ENCODE assay signal across 14 cellular contexts in the genomic region with DNA sequence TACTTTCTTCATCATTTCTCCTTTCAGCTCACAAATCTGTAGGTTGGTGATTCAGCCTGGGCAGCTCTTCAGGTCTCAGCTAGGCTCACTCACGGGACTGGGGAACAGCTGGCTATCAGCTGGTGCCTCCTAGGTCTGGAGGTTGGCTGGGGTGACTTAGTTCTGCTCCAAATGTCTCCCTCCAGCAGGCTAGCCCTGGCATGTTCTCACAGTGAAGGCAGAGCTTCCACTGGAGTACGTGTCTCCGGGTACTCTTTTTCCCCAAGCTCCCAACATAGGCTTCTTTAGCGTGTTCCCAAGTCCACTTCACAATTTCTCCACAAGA. TPM values are rescaled to one million over a fixed set of nuclear protein-coding genes. Genes with fewer than 3 reads are reported as not detected.
A peak's percentile ranks its signal among the peaks of the same experiment; 100 is the strongest.
DNase-seq lines count a peak whose midpoint lies in the region; ATAC-seq and TF ChIP-seq lines count a peak whose summit lies in the region.
"Had no signal": no experiment of that assay in that cellular context is flagged by ENCODE, and none has a peak within 500 bp of the region (broad histone marks: within the 10 kb centered on the region; RNA-seq: fewer than 3 reads in every experiment).

No MANE protein-coding gene starts in this region.

- peaks cover 15% of the 10 kb centered on the region for H3K9me2 ChIP-seq in GM23338 (ENCODE audit: insufficient read depth)

- peaks cover 26% of the 10 kb centered on the region for H3K9me3 Mint-ChIP-seq in GM23338
- no peaks in the 10 kb centered on the region for H3K9me3 Mint-ChIP-seq in osteocyte (ENCODE audit: unreplicated experiment)
- H3K9me3 Mint-ChIP-seq: activated naive CD8-positive, alpha-beta T cell treated with anti-CD3 and anti-CD28 coated beads for 36 hours; T-cell had no signal

- H3K27me3 ChIP-seq in GM23338 (ENCODE audit: insufficient read depth), result no peaks in the 10 kb centered on the region

- peak overlapping the region; percentile 88 for H3K27ac Mint-ChIP-seq in GM23338
- H3K27ac Mint-ChIP-seq in osteocyte (ENCODE audit: unreplicated experiment), result peak overlapping the region; percentile 58
- H3K27ac Mint-ChIP-seq: activated naive CD8-positive, alpha-beta T cell treated with anti-CD3 and anti-CD28 coated beads for 36 hours; nephron had no signal

- H3F3A ChIP-seq in GM23338 (replicated peaks; ENCODE audit: low read depth), result 0 out of 2 replicates have a peak, but pooled peaks cover 3% of the 10 kb centered on the region

- H3K4me1 Mint-ChIP-seq in GM23338, result peaks cover 11% of the 10 kb centered on the region
- peaks cover 9% of the 10 kb centered on the region for H3K4me1 Mint-ChIP-seq in osteocyte (ENCODE audit: unreplicated experiment)
- H3K4me1 Mint-ChIP-seq: nephron, T-cell had no signal

- H4K20me1 ChIP-seq in GM23338 (replicated peaks; ENCODE audit: insufficient read depth), result no peaks in the 10 kb centered on the region

- no peak for TF ChIP-seq CTCF in GM23338 (conservative IDR thresholded peaks at IDR 0.05; ENCODE audit: low read depth in 2 of 2)
- no peak for TF ChIP-seq CTCF in osteocyte (IDR thresholded peaks at IDR 0.05)

- H3K4me1 ChIP-seq in GM23338 (ENCODE audit: insufficient read depth), result peaks cover 17% of the 10 kb centered on the region

- H3K4me3 Mint-ChIP-seq in GM23338, result no peak overlapping the region; the same call in 2 of the 3 replicates
- H3K4me3 Mint-ChIP-seq in osteocyte (ENCODE audit: unreplicated experiment), result no peak overlapping the region
- H3K4me3 Mint-ChIP-seq: activated naive CD8-positive, alpha-beta T cell treated with anti-CD3 and anti-CD28 coated beads for 36 hours; nephron; T-cell had no signal

- H3K27ac ChIP-seq in GM23338 (ENCODE audit: low read depth) (peak overlapping the region; percentile 94), caudate nucleus (ENCODE audit: low read depth, low read length) (no peak overlapping the region)

- H3K36me3 ChIP-seq in GM23338 (ENCODE audit: insufficient read depth), result peaks cover 11% of the 10 kb centered on the region

- no peaks in the 10 kb centered on the region for H3K79me2 ChIP-seq in GM23338 (replicated peaks; ENCODE audit: insufficient read depth)

- peak; percentile 45 for DNase-seq in GM23338 (ENCODE audit: low spot score)
- DNase-seq in fibroblast of gingiva (ENCODE audit: low read depth), result peak; percentile 71
- DNase-seq in osteocyte (ENCODE audit: extremely low spot score, unreplicated experiment), result no peak
- no peak for DNase-seq in stimulated activated CD8-positive, alpha-beta memory T cell treated with anti-CD3 and anti-CD28 coated beads, Interleukin-4, amount 100 ng/mL, for 48 hours
- DNase-seq in caudate nucleus (lab: John Stamatoyannopoulos, UW), result no peak
- DNase-seq in activated CD4-positive, CD25-positive, alpha-beta regulatory T cell (lab: John Stamatoyannopoulos, UW), result no peak
- DNase-seq: activated CD8-positive, alpha-beta memory T cell treated with anti-CD3 and anti-CD28 coated beads for 24 hours; activated naive CD8-positive, alpha-beta T cell treated with anti-CD3 and anti-CD28 coated beads for 36 hours; effector memory CD4-positive, alpha-beta T cell; NCI-H1105 treated with DMSO at 0.1 percent for 48 hours; NK-92 treated with Interleukin-12 subunit alpha and Interleukin-12 subunit beta, amount 100 ng/mL, for 24 hours; T-cell had no signal

- ATAC-seq in GM23338 (peak; percentile 57), SK-N-SH treated with all-trans-retinoic acid at 6 μM for 48 hours (peak; percentile 77)
- ATAC-seq: T-cell had no signal

- peak overlapping the region; percentile 38; the same call in 1 of the 2 replicates for H2AFZ ChIP-seq in GM23338

- H3K4me2 ChIP-seq in GM23338, result peak overlapping the region; percentile 49

- peak overlapping the region; percentile 23; the same call in 1 of the 2 replicates for H3K4me3 ChIP-seq in GM23338

- peaks cover 20% of the 10 kb centered on the region for H3K36me3 Mint-ChIP-seq in GM23338 (ENCODE audit: low read depth)
- no peaks in the 10 kb centered on the region for H3K36me3 Mint-ChIP-seq in osteocyte (ENCODE audit: unreplicated experiment)
- H3K36me3 Mint-ChIP-seq: activated naive CD8-positive, alpha-beta T cell treated with anti-CD3 and anti-CD28 coated beads for 36 hours; T-cell had no signal

- H3K27me3 Mint-ChIP-seq in GM23338 (ENCODE audit: insufficient read depth, low read depth, poor library complexity) (peaks cover 8% of the 10 kb centered on the region), osteocyte (ENCODE audit: unreplicated experiment) (peaks cover 26% of the 10 kb centered on the region)
- H3K27me3 Mint-ChIP-seq: activated naive CD8-positive, alpha-beta T cell treated with anti-CD3 and anti-CD28 coated beads for 36 hours had no signal

TF ChIP-seq in SK-N-SH treated with all-trans-retinoic acid at 6 μM for 48 hours, 23 proteins besides CTCF, POLR2A, EP300 and RAD21:
- TF ChIP-seq ZFP30 (CRISPR knock-in tag; IDR thresholded peaks at IDR 0.05) (no peak), ZNF565 (CRISPR knock-in tag; conservative IDR thresholded peaks at IDR 0.05; ENCODE audit: low read depth) (no peak)

RNA-seq across cellular contexts. Expression of a gene that starts 12.5 kb away (rescaled TPM):
- total RNA-seq in GM23338 (2014; rRNA removed; shearing (Covaris generic)), result 7.3 and 9.0 TPM in 2 replicates
- 7.4 and 7.7 TPM in 2 replicates for polyA plus RNA-seq in GM23338 (2016; fragmentation: Nextera tagmentation; extraction: Ambion mirVana)
- total RNA-seq in osteocyte, result 11.4 and 14.5 TPM in 2 replicates

RNA-seq across cellular contexts. Expression of a gene that starts 27.1 kb away (rescaled TPM):
- total RNA-seq in GM23338 (2014; rRNA removed; shearing (Covaris generic)), result 43.8 and 45.4 TPM in 2 replicates
- 19.2 and 21.0 TPM in 2 replicates for polyA plus RNA-seq in GM23338 (2016; fragmentation: Nextera tagmentation; extraction: Ambion mirVana)
- 22.0 and 30.6 TPM in 2 replicates for total RNA-seq in osteocyte

Comparison
In these comparisons a context has a peak if more than half of its experiments do, and no peak if none do; other contexts are left out.
1. DNase-seq: peak in GM23338 (single experiment) and fibroblast of gingiva (single experiment); none in osteocyte (single experiment), stimulated activated CD8-positive, alpha-beta memory T cell treated with anti-CD3 and anti-CD28 coated beads, Interleukin-4, amount 100 ng/mL, for 48 hours (single experiment), caudate nucleus (0 of 61) and activated CD4-positive, CD25-positive, alpha-beta regulatory T cell (0 of 4).